In the genomic region with DNA sequence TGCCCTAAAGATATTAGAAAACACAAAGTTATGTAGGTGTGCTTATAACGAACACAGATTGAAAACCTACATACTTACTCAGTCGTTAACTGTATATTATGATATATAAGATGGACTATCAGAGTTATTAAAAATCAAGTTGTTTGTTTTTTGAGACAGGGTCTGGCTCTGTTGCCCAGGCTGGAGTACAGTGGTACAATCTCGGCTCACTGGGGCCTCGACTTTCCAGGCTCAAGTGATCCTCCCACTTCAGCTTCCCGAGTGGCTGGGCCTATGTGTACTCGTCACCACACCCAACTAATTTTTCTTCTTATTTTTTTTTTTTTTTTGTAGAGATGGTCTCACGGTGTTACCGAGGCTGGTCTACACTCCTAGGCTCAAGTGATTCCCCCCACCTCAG, we compare ENCODE assay signal across 15 cellular contexts.
DNase-seq lines count a peak whose midpoint lies in the region; ATAC-seq and TF ChIP-seq lines count a peak whose summit lies in the region.
"Had no signal": no experiment of that assay in that cellular context is flagged by ENCODE, and none has a peak within 500 bp of the region (broad histone marks: within the 10 kb centered on the region; RNA-seq: fewer than 3 reads in every experiment).

No MANE protein-coding gene starts in this region.

- H3K27ac Mint-ChIP-seq in H9 (peak overlapping the region in 2 of 3 experiments; percentile 94 to 97; a peak in 5 of 7 replicates), osteocyte (ENCODE audit: unreplicated experiment) (peak overlapping the region; percentile 23)
- H3K27ac Mint-ChIP-seq: CD4-positive, alpha-beta memory T cell had no signal

- H3K79me2 ChIP-seq in H9 (ENCODE audit: insufficient read depth, low read length) (peaks cover 13% of the 10 kb centered on the region; the same call in 1 of the 2 replicates), hepatocyte (peaks cover 97% of the 10 kb centered on the region)

- H3K23ac ChIP-seq in H9 (ENCODE audit: insufficient read length, low read depth, low read length) = no peak overlapping the region

- TF ChIP-seq CTCF in H9 (conservative IDR thresholded peaks at IDR 0.05) (no peak), hepatocyte (IDR thresholded peaks at IDR 0.05; ENCODE audit: poor library complexity) (no peak), osteocyte (IDR thresholded peaks at IDR 0.05) (no peak)

- no peaks in the 10 kb centered on the region; a peak in 1 of 7 replicates for H3K36me3 Mint-ChIP-seq in H9 (ENCODE audit: insufficient read depth in 1 of 3, low read depth in 3 of 3)
- H3K36me3 Mint-ChIP-seq in osteocyte (ENCODE audit: unreplicated experiment) = no peaks in the 10 kb centered on the region
- H3K36me3 Mint-ChIP-seq: CD4-positive, alpha-beta memory T cell had no signal

- H3K56ac ChIP-seq in H9 (ENCODE audit: insufficient read length, low read depth, low read length) = no peak overlapping the region

- no peak overlapping the region for H3K18ac ChIP-seq in H9 (ENCODE audit: insufficient read length, low read depth, low read length)

- no peak for ATAC-seq in HG03457 (IDR thresholded peaks at IDR 0.05; ENCODE audit: unreplicated experiment)
- ATAC-seq: A549, K562 had no signal

- no peak overlapping the region for H2BK5ac ChIP-seq in H9 (ENCODE audit: insufficient read length, low read length)

- no peak overlapping the region for H2BK15ac ChIP-seq in H9 (ENCODE audit: low read depth, low read length)

- H3K4me3 Mint-ChIP-seq in H9 (no peak overlapping the region; a peak in 1 of 5 replicates), osteocyte (ENCODE audit: unreplicated experiment) (no peak overlapping the region)
- H3K4me3 Mint-ChIP-seq: CD4-positive, alpha-beta memory T cell had no signal

- H3K9me3 Mint-ChIP-seq in H9 (no peaks in the 10 kb centered on the region; a peak in 1 of 5 replicates), osteocyte (ENCODE audit: unreplicated experiment) (no peaks in the 10 kb centered on the region)
- H3K9me3 Mint-ChIP-seq: CD4-positive, alpha-beta memory T cell had no signal

- no peak overlapping the region for H2AFZ ChIP-seq in H9 (ENCODE audit: low read length)
- no peak overlapping the region for H2AFZ ChIP-seq in hepatocyte

- H3K4me3 ChIP-seq in HUES48 (ENCODE audit: low read depth, low read length) (no peak overlapping the region), hepatocyte (no peak overlapping the region)
- H3K4me3 ChIP-seq: A549, K562 had no signal

- H3K79me1 ChIP-seq in H9 (ENCODE audit: insufficient read depth, low read depth, low read length, poor library complexity, severe bottlenecking) = peaks cover 5% of the 10 kb centered on the region

- DNase-seq in H9 (no peak), hepatocyte (ENCODE audit: low spot score) (no peak), osteocyte (ENCODE audit: extremely low spot score, unreplicated experiment) (no peak), posterior vena cava (ENCODE audit: low spot score) (no peak)
- no peak for DNase-seq in activated T-cell treated with anti-CD3 and anti-CD28 coated beads, Interleukin-2, amount 50 U/mL, for 1 hour
- DNase-seq: BE2C; CD4-positive, alpha-beta memory T cell; DMS53; GF-D8 had no signal

- no peak overlapping the region for H2BK120ac ChIP-seq in H9 (ENCODE audit: low read depth, low read length, poor library complexity, severe bottlenecking)

- H3K4me1 ChIP-seq in H9 (ENCODE audit: insufficient read depth, low read length) (peaks cover 4% of the 10 kb centered on the region; the same call in 1 of the 2 replicates), HUES48 (ENCODE audit: control insufficient read depth, insufficient read depth, low read length) (peaks cover 53% of the 10 kb centered on the region), hepatocyte (ENCODE audit: insufficient read depth) (peaks cover 8% of the 10 kb centered on the region)
- H3K4me1 ChIP-seq: A549 had no signal

- H4K5ac ChIP-seq in H9 (ENCODE audit: insufficient read length, low read depth, low read length) = no peak overlapping the region

- no peak overlapping the region for H3K14ac ChIP-seq in H9 (ENCODE audit: insufficient read depth, low read length)

- H3T11ph ChIP-seq in H9 (ENCODE audit: low read length) = no peak overlapping the region

- no peak overlapping the region for H3K27ac ChIP-seq in H9 (ENCODE audit: insufficient read length, low read depth, low read length)
- peak overlapping the region; percentile 92 for H3K27ac ChIP-seq in HUES48 (ENCODE audit: low read depth, low read length)
- H3K27ac ChIP-seq in hepatocyte = peak overlapping the region; percentile 44
- H3K27ac ChIP-seq: A549, C4-2B, HL-60 had no signal

- H3K4me2 ChIP-seq in H9 (ENCODE audit: insufficient read depth, insufficient read length, low read length) (no peak overlapping the region), hepatocyte (peak overlapping the region; percentile 19)
- H3K4me2 ChIP-seq: A549 had no signal

- intact Hi-C loops in posterior vena cava (cut with DNase I) = no loop called here

- no peak overlapping the region for H4K8ac ChIP-seq in H9 (replicated peaks; ENCODE audit: insufficient read length, low read depth, low read length)

- H3K27me3 Mint-ChIP-seq in H9 (ENCODE audit: low read depth) (no peaks in the 10 kb centered on the region), osteocyte (ENCODE audit: unreplicated experiment) (no peaks in the 10 kb centered on the region)
- H3K27me3 Mint-ChIP-seq: CD4-positive, alpha-beta memory T cell had no signal

- peaks cover 42 to 53% of the 10 kb centered on the region in 2 experiments for H3K4me1 Mint-ChIP-seq in H9
- peaks cover 25% of the 10 kb centered on the region for H3K4me1 Mint-ChIP-seq in osteocyte (ENCODE audit: unreplicated experiment)

- WGBS in H9 (ENCODE audit: extremely low coverage, insufficient read length, low lambda C conversion rate) = no CpG with 5 or more reads among the region's 8 CpGs
- 69% methylated on average over 8 of the region's 8 CpGs for WGBS in hepatocyte (ENCODE audit: low lambda C conversion rate, missing lambda C conversion rate)

- no peak overlapping the region for H2AK5ac ChIP-seq in H9 (ENCODE audit: insufficient read length, low read length)

- H4K20me1 ChIP-seq in H9 (ENCODE audit: control insufficient read depth, insufficient read depth, insufficient read length) (no peaks in the 10 kb centered on the region), hepatocyte (ENCODE audit: insufficient read depth, poor library complexity, severe bottlenecking) (no peaks in the 10 kb centered on the region)

- H2BK20ac ChIP-seq in H9 (ENCODE audit: low read depth, low read length, poor library complexity, severe bottlenecking) = no peak overlapping the region

- H3K9me2 ChIP-seq in hepatocyte (replicated peaks; ENCODE audit: insufficient read depth) = no peaks in the 10 kb centered on the region

- H3K4ac ChIP-seq in H9 (ENCODE audit: low read depth, low read length) = no peak overlapping the region

- H3K9ac ChIP-seq in H9 (ENCODE audit: extremely low read depth, insufficient read length, low read length) (no peak overlapping the region), HUES48 (ENCODE audit: low read depth, low read length) (no peak overlapping the region)

- no peak overlapping the region for H4K91ac ChIP-seq in H9 (ENCODE audit: insufficient read length, low read depth, low read length)

- H3K23me2 ChIP-seq in H9 (ENCODE audit: insufficient read length, low read depth, low read length, poor library complexity, severe bottlenecking) = no peaks in the 10 kb centered on the region

- H3K36me3 ChIP-seq in HUES48 (ENCODE audit: control insufficient read depth, insufficient read depth, low read length) = no peaks in the 10 kb centered on the region
- no peaks in the 10 kb centered on the region for H3K36me3 ChIP-seq in hepatocyte (replicated peaks; ENCODE audit: insufficient read depth, low read depth)

- H3K27me3 ChIP-seq in H9 (ENCODE audit: insufficient read depth, low read length) (no peaks in the 10 kb centered on the region), HUES48 (ENCODE audit: control insufficient read depth, insufficient read depth, low read length) (no peaks in the 10 kb centered on the region), hepatocyte (no peaks in the 10 kb centered on the region)
- H3K27me3 ChIP-seq: BE2C had no signal

- no peaks in the 10 kb centered on the region for H3K9me3 ChIP-seq in H9 (ENCODE audit: control insufficient read depth, low read depth, low read length)
- H3K9me3 ChIP-seq in HUES48 (ENCODE audit: control insufficient read depth, insufficient read depth, low read length) = no peaks in the 10 kb centered on the region
- H3K9me3 ChIP-seq in hepatocyte (ENCODE audit: low read depth) = no peaks in the 10 kb centered on the region
- H3K9me3 ChIP-seq: A549, BE2C had no signal

- H2BK12ac ChIP-seq in H9 (ENCODE audit: insufficient read length, low read depth, low read length) = no peak overlapping the region
